Comparison of ENCODE assay signal across 21 cellular contexts in the genomic region with DNA sequence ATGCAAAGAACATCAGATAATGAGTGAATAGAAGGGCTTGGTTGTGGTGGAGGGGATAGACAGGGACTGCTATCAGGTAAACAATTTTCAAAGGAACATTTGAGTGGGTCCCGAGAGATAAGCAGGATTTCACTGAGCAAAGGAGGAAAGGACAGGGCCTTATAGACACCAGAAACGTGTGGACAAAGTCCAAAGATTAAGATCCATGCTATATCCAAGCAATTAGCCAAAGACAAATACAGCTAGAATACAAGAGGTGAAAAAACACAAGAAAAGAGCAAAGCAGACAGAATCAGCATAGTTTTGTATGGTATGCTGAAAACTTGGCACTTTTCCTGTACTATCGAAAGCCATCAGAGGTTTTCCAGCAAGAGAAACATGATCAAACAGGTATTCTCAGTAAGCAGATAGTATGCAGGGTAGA. TPM values are rescaled to one million over a fixed set of nuclear protein-coding genes. Genes with fewer than 3 reads are reported as not detected.
DNase-seq lines count a peak whose midpoint lies in the region; ATAC-seq, FAIRE-seq and TF ChIP-seq lines count a peak whose summit lies in the region.
"Had no signal": no experiment of that assay in that cellular context is flagged by ENCODE, and none has a peak within 500 bp of the region (broad histone marks: within the 10 kb centered on the region; RNA-seq: fewer than 3 reads in every experiment).

No MANE protein-coding gene starts in this region.

- peak; percentile 56 for DNase-seq in choroid plexus epithelial cell (ENCODE audit: low read depth)
- DNase-seq in HepG2 (ENCODE audit: low spot score): peak; percentile 82
- DNase-seq in small intestine: peak; percentile 60
- no peak for DNase-seq in GOT3 (lab: John Stamatoyannopoulos, UW)
- no peak for DNase-seq in transverse colon
- DNase-seq: CD4-positive, alpha-beta T cell; DMS79 treated with DMSO at 0.1 percent for 48 hours; GDM1; HFFc6; Karpas-422; NCI-H1105 treated with DMSO at 0.1 percent for 48 hours; NCI-H187 treated with DMSO at 0.1 percent for 48 hours; NCI-H2171; NCI-H446 treated with DMSO at 0.1 percent for 48 hours; NCI-H748 treated with DMSO at 0.1 percent for 48 hours; PC-9 had no signal

- no peaks in the 10 kb centered on the region for H3K27me3 ChIP-seq in HepG2 (ENCODE audit: control insufficient read depth in 1 of 2, insufficient read depth in 2 of 2, low read length in 2 of 2)
- no peaks in the 10 kb centered on the region for H3K27me3 ChIP-seq in small intestine (ENCODE audit: control insufficient read depth in 2 of 2, insufficient read depth in 2 of 2, low read length in 2 of 2)
- no peaks in the 10 kb centered on the region for H3K27me3 ChIP-seq in transverse colon

- no peaks in the 10 kb centered on the region for H3K9me3 ChIP-seq in HepG2 (ENCODE audit: low read length)
- H3K9me3 ChIP-seq in small intestine (ENCODE audit: control insufficient read depth, low read depth): no peaks in the 10 kb centered on the region
- no peaks in the 10 kb centered on the region for H3K9me3 ChIP-seq in transverse colon

- H3K4me3 ChIP-seq in choroid plexus epithelial cell (ENCODE audit: low read depth, low read length): no peak overlapping the region
- peak overlapping the region in 1 of 3 experiments; percentile 4; a peak in 1 of 6 replicates for H3K4me3 ChIP-seq in HepG2 (replicated peaks in 1 of 3; ENCODE audit: insufficient read depth in 1 of 3, low read depth in 2 of 3, low read length in 3 of 3)
- H3K4me3 ChIP-seq in small intestine (ENCODE audit: low read depth in 1 of 2, low read length in 2 of 2): no peak overlapping the region
- no peak overlapping the region for H3K4me3 ChIP-seq in transverse colon
- H3K4me3 ChIP-seq: PC-9 had no signal

- H3K4me1 ChIP-seq in HepG2 (ENCODE audit: insufficient read depth, low read length) (peaks cover 51% of the 10 kb centered on the region), small intestine (ENCODE audit: control insufficient read depth in 2 of 2, insufficient read depth in 1 of 2, low read depth in 1 of 2, low read length in 1 of 2) (no peaks in the 10 kb centered on the region), transverse colon (peaks cover 0 to 12% (median 4%) of the 10 kb centered on the region in 4 donors)

- TF ChIP-seq CTCF in VCaP (conservative IDR thresholded peaks at IDR 0.05): no peak
- TF ChIP-seq CTCF in choroid plexus epithelial cell (conservative IDR thresholded peaks at IDR 0.05; ENCODE audit: low read depth, low read length): no peak
- TF ChIP-seq CTCF in HepG2 (CRISPR knock-in tag; IDR thresholded peaks at IDR 0.05): no peak
- TF ChIP-seq CTCF in transverse colon (IDR thresholded peaks at IDR 0.05): no peak

- ATAC-seq in HepG2 (peak; percentile 75), GM21737 (IDR thresholded peaks at IDR 0.05; ENCODE audit: unreplicated experiment) (no peak), HG02571 (IDR thresholded peaks at IDR 0.05; ENCODE audit: unreplicated experiment) (no peak)

- TF ChIP-seq EP300 in HepG2 (IDR thresholded peaks at IDR 0.05; ENCODE audit: low read depth in 2 of 2, low read length in 2 of 2) (peak in 1 of 2 experiments; percentile 76; a peak in 2 of 4 replicates), HepG2 (CRISPR knock-in tag; IDR thresholded peaks at IDR 0.05; ENCODE audit: borderline replicate concordance) (no peak), transverse colon (IDR thresholded peaks at IDR 0.05; ENCODE audit: low read depth) (no peak)

- TF ChIP-seq RAD21 in HepG2 (CRISPR knock-in tag; IDR thresholded peaks at IDR 0.05): no peak

- POLR2A ChIA-PET in HepG2 (lab: Yijun Ruan, JAX): interaction anchor here (0.9 to 2.4 kb wide), 6 partner anchors 9 to 203 kb away, joined by 3 to 12 read pairs (median 6); a partner anchor contains a TSS

- FAIRE-seq in HepG2 (lab: Jason Lieb, UNC): peak; percentile 89
- no peak for FAIRE-seq in small intestine (lab: Jason Lieb, UNC)
- FAIRE-seq: D721Med, GM12892 had no signal

- 2% methylated on average over 3 of the region's 3 CpGs for WGBS in HepG2 (ENCODE audit: low lambda C conversion rate)
- 14 to 59% (median 39%) methylated on average over 3 of the region's 3 CpGs for WGBS in small intestine, 3 donors
- WGBS in transverse colon (ENCODE audit: low coverage in 1 of 2), 2 donors: 41 to 54% methylated on average over 3 of the region's 3 CpGs

- H2AFZ ChIP-seq in HepG2 (ENCODE audit: low read length): no peak overlapping the region
- H2AFZ ChIP-seq: PC-9 had no signal

- H3K79me2 ChIP-seq in HepG2 (ENCODE audit: insufficient read depth, low read length): peaks cover 4% of the 10 kb centered on the region

- no TSS peak for BruUV-seq in HepG2 (replicated peaks; lab: Mats Ljungman, UMichigan)

- H3K36me3 ChIP-seq in HepG2 (replicated peaks in 1 of 2; ENCODE audit: control insufficient read depth in 1 of 2, insufficient read depth in 2 of 2, low read length in 2 of 2) (no peaks in the 10 kb centered on the region), small intestine (ENCODE audit: control insufficient read depth in 2 of 2, insufficient read depth in 2 of 2, low read length in 2 of 2) (no peaks in the 10 kb centered on the region), transverse colon (no peaks in the 10 kb centered on the region)

- intact Hi-C loops in HepG2 (cut with micrococcal nuclease; ENCODE audit: unreplicated experiment): loop anchor here (2.0 kb wide), 1 partner anchor 17 kb away; no protein-coding TSS in a partner anchor
- intact Hi-C loops in transverse colon (cut with DNase I; ENCODE audit: low total_unique reads): no loop called here

- in situ Hi-C loops in HepG2 (cut with HindIII; ENCODE audit: extremely low pct_ligation_motif_present, low pct_unique_long_range_greater_than_20kb) (no loop called here), transverse colon (cut with MboI; ENCODE audit: low pct_ligation_motif_present in 1 of 4, low pct_unique_long_range_greater_than_20kb in 1 of 4, low sequenced_read_pairs in 3 of 4) (no loop called here)

- H3K27ac ChIP-seq in VCaP (peak overlapping the region; percentile 70), HepG2 (ENCODE audit: extremely low read length, insufficient read depth, low read length) (peak overlapping the region; percentile 61), small intestine (ENCODE audit: low read depth in 1 of 2, low read length in 1 of 2) (no peak overlapping the region), transverse colon (no peak overlapping the region)
- H3K27ac ChIP-seq: PC-9 had no signal

- CTCF ChIA-PET in HepG2 (lab: Yijun Ruan, JAX; ENCODE audit: low intra/inter-chr PET ratio, low total read pairs): no interaction called here

- peak overlapping the region; percentile 42 for H3K9ac ChIP-seq in HepG2 (ENCODE audit: insufficient read depth, low read depth, low read length)

- H4K20me1 ChIP-seq in HepG2 (ENCODE audit: insufficient read depth, low read length): no peaks in the 10 kb centered on the region

- peak overlapping the region; percentile 46 for H3K4me2 ChIP-seq in HepG2 (ENCODE audit: low read depth, low read length)
- H3K4me2 ChIP-seq: PC-9 had no signal

- no peak for TF ChIP-seq POLR2A in HepG2 (IDR thresholded peaks at IDR 0.05; ENCODE audit: insufficient read depth in 1 of 2, low read depth in 2 of 2, low read length in 2 of 2)
- TF ChIP-seq POLR2A in transverse colon (IDR thresholded peaks at IDR 0.05): no peak

TF ChIP-seq in HepG2, 621 proteins besides CTCF, POLR2A, EP300 and RAD21 (continues in another document):
- TF ChIP-seq TBX2 (CRISPR knock-in tag; IDR thresholded peaks at IDR 0.05; ENCODE audit: borderline replicate concordance) (peak; percentile 54; the same call in 1 of the 2 replicates), ZFP1 (CRISPR knock-in tag; IDR thresholded peaks at IDR 0.05) (no peak), MZF1 (CRISPR knock-in tag; IDR thresholded peaks at IDR 0.05; ENCODE audit: borderline replicate concordance) (no peak)

RNA-seq across cellular contexts. Expression of a gene that starts 59.8 kb away (rescaled TPM):
- total RNA-seq in HepG2 (2016; rRNA removed; fragmentation: Illumina TruSeq; extraction: Trizol) (13.4 and 20.8 TPM in 2 replicates), transverse colon (10 to 100 TPM in 3 of 4 donors, 1 to 10 TPM in 1; 7.0 to 18.6 (median 14.7) TPM)
- 7.7 and 10.8 TPM in 2 replicates for total RNA-seq in HepG2 (2016; cell fraction: cytosol; rRNA removed; fragmentation: Illumina TruSeq; extraction: Trizol; ENCODE audit: low read depth)
- total RNA-seq in HepG2 (2016; cell fraction: insoluble cytoplasmic fraction; rRNA removed; fragmentation: Illumina TruSeq; extraction: Trizol): 14.1 and 18.9 TPM in 2 replicates
- total RNA-seq in HepG2 (2016; cell fraction: membrane; rRNA removed; fragmentation: Illumina TruSeq; extraction: Trizol): 7.2 and 7.7 TPM in 2 replicates
- total RNA-seq in HepG2 (2016; cell fraction: nucleus; rRNA removed; fragmentation: Illumina TruSeq; extraction: Trizol): 15.9 and 20.5 TPM in 2 replicates
- polyA plus RNA-seq in HepG2 (2011; rRNA removed) (22.8 and 27.0 TPM in 2 replicates), small intestine (1 to 10 TPM; 4.3 to 7.4 (median 7.4) TPM)
- polyA plus RNA-seq in HepG2 (2011; cell fraction: cytosol; rRNA removed): 11.7 and 16.3 TPM in 2 replicates
- 12.3 and 12.7 TPM in 2 replicates for polyA plus RNA-seq in HepG2 (2011; cell fraction: nucleus; rRNA removed)
- polyA plus RNA-seq in HepG2 (2012): 22.1 and 28.8 TPM in 2 replicates
- polyA plus RNA-seq in HepG2 (2016; cell fraction: cytosol; fragmentation: Illumina TruSeq; extraction: Trizol; ENCODE audit: low read depth): 2.0 and 2.3 TPM in 2 replicates
- 16.9 and 17.0 TPM in 2 replicates for polyA plus RNA-seq in HepG2 (2016; cell fraction: insoluble cytoplasmic fraction; fragmentation: Illumina TruSeq; extraction: Trizol; ENCODE audit: low read depth)
- polyA plus RNA-seq in HepG2 (2016; cell fraction: membrane; fragmentation: Illumina TruSeq; extraction: Trizol; ENCODE audit: low read depth): 5.5 and 5.7 TPM in 2 replicates
- 18.9 and 20.6 TPM in 2 replicates for polyA plus RNA-seq in HepG2 (2016; cell fraction: nucleus; fragmentation: Illumina TruSeq; extraction: Trizol; ENCODE audit: insufficient read depth, low read depth)
- polyA minus RNA-seq in HepG2 (2011; rRNA and poly(A)+ RNA removed; ENCODE audit: low replicate concordance): 7.3 and 19.3 TPM in 2 replicates
- polyA minus RNA-seq in HepG2 (2011; cell fraction: cytosol; rRNA and poly(A)+ RNA removed): 17.5 and 18.5 TPM in 2 replicates
- polyA minus RNA-seq in HepG2 (2011; cell fraction: nucleus; rRNA and poly(A)+ RNA removed): 38.9 and 39.7 TPM in 2 replicates

Comparison
In these comparisons a context has a peak if more than half of its experiments do, and no peak if none do; other contexts are left out.
1. H3K27ac ChIP-seq: peak in VCaP (single experiment) and HepG2 (single experiment); none in small intestine (0 of 2) and transverse colon (0 of 4).
2. DNase-seq: peak in choroid plexus epithelial cell (single experiment), HepG2 (single experiment) and small intestine (single experiment); none in GOT3 (single experiment) and transverse colon (single experiment).